ENCODE assay signal across 9 cellular contexts in genomic region chr10:79413196-79413595, GRCh38. TPM values are rescaled to one million over a fixed set of nuclear protein-coding genes. Genes with fewer than 3 reads are reported as not detected.
DNase-seq lines count a peak whose midpoint lies in the region; ATAC-seq and TF ChIP-seq lines count a peak whose summit lies in the region.
"Had no signal": no experiment of that assay in that cellular context is flagged by ENCODE, and none has a peak within 500 bp of the region (broad histone marks: within the 10 kb centered on the region; RNA-seq: fewer than 3 reads in every experiment).

No MANE protein-coding gene starts in this region.

- H3K27ac Mint-ChIP-seq in MCF 10A (ENCODE audit: low read depth, unreplicated experiment) = no peak overlapping the region
- H3K27ac Mint-ChIP-seq: CD8-positive, alpha-beta T cell had no signal

- ATAC-seq in SK-N-SH treated with all-trans-retinoic acid at 6 μM for 48 hours = peak; percentile 43
- ATAC-seq in right cardiac atrium = peak; percentile 12 to 20
- ATAC-seq in upper lobe of right lung = peak; percentile 73
- ATAC-seq in GM21576 (IDR thresholded peaks at IDR 0.05; ENCODE audit: unreplicated experiment) = no peak
- ATAC-seq: CD8-positive, alpha-beta T cell had no signal

- no peak overlapping the region for H2AFZ ChIP-seq in mammary epithelial cell (ENCODE audit: low read depth, low read length)

- CTCF ChIA-PET in MCF 10A (lab: Yijun Ruan, JAX) (interaction anchor here (0.6 to 1.4 kb wide), 2 partner anchors 13 to 855 kb away, joined by 3 to 4 read pairs; no protein-coding TSS in a partner anchor), mammary epithelial cell (lab: Charles Lee; ENCODE audit: low non-redundant PET) (no interaction called here)

- dilution Hi-C loops in mammary epithelial cell (cut with HindIII; ENCODE audit: low sequenced_read_pairs) = loop anchor here (5.0 kb wide), 1 partner anchor 41 kb away; no protein-coding TSS in a partner anchor

- no peaks in the 10 kb centered on the region for H4K20me1 ChIP-seq in mammary epithelial cell (ENCODE audit: insufficient read depth, low read length)

- no peak overlapping the region for H3K27ac ChIP-seq in mammary epithelial cell (ENCODE audit: insufficient read depth, low read depth, low read length)
- no peak overlapping the region for H3K27ac ChIP-seq in right cardiac atrium (ENCODE audit: low read length)
- H3K27ac ChIP-seq in upper lobe of right lung = no peak overlapping the region

- intact Hi-C loops in MCF 10A (cut with micrococcal nuclease) = no loop called here
- intact Hi-C loops in mammary epithelial cell (cut with micrococcal nuclease) = no loop called here
- intact Hi-C loops in right cardiac atrium (cut with DNase I) = no loop called here
- intact Hi-C loops in upper lobe of right lung (cut with DNase I) = no loop called here

- no peak overlapping the region for H3K9ac ChIP-seq in mammary epithelial cell (ENCODE audit: insufficient read depth, low read length)

- TF ChIP-seq CTCF in MCF 10A (IDR thresholded peaks at IDR 0.05; ENCODE audit: unreplicated experiment) = no peak
- TF ChIP-seq CTCF in mammary epithelial cell (conservative IDR thresholded peaks at IDR 0.05 in 1 of 2, IDR thresholded peaks at IDR 0.05 in 1 of 2; ENCODE audit: extremely low read depth in 1 of 2, insufficient read depth in 1 of 2, low read depth in 1 of 2, low read length in 2 of 2) = no peak
- no peak for TF ChIP-seq CTCF in upper lobe of right lung (IDR thresholded peaks at IDR 0.05)

- DNase-seq in MCF 10A (ENCODE audit: unreplicated experiment) = peak; percentile 49
- DNase-seq in mammary epithelial cell = no peak
- peak; percentile 60 to 79 (median 77) for DNase-seq in right cardiac atrium
- no peak for DNase-seq in upper lobe of right lung
- no peak for DNase-seq in NCI-H748 treated with DMSO at 0.1 percent for 48 hours (lab: John Stamatoyannopoulos, UW)
- no peak for DNase-seq in pons (ENCODE audit: low spot score)
- DNase-seq: CD8-positive, alpha-beta T cell had no signal

- no peaks in the 10 kb centered on the region for H3K27me3 Mint-ChIP-seq in MCF 10A (ENCODE audit: insufficient read depth, unreplicated experiment)

- H3K9me3 ChIP-seq in mammary epithelial cell (replicated peaks; ENCODE audit: insufficient read depth, low read length) (no peaks in the 10 kb centered on the region), right cardiac atrium (ENCODE audit: control insufficient read depth, low read length) (no peaks in the 10 kb centered on the region), upper lobe of right lung (no peaks in the 10 kb centered on the region)

- no peaks in the 10 kb centered on the region for H3K79me2 ChIP-seq in mammary epithelial cell (ENCODE audit: insufficient read depth, low read length)

- WGBS in mammary epithelial cell (ENCODE audit: low coverage, missing lambda C conversion rate) = 81% methylated on average over 9 of the region's 10 CpGs
- 58% methylated on average over 10 of the region's 10 CpGs for WGBS in right cardiac atrium

- H3K4me3 Mint-ChIP-seq in MCF 10A (ENCODE audit: unreplicated experiment) = no peak overlapping the region
- H3K4me3 Mint-ChIP-seq: CD8-positive, alpha-beta T cell had no signal

- H3K36me3 ChIP-seq in mammary epithelial cell (ENCODE audit: insufficient read depth, low read length) (no peaks in the 10 kb centered on the region), upper lobe of right lung (no peaks in the 10 kb centered on the region)

- H3K9me3 Mint-ChIP-seq in MCF 10A (ENCODE audit: unreplicated experiment) = no peaks in the 10 kb centered on the region
- H3K9me3 Mint-ChIP-seq: CD8-positive, alpha-beta T cell had no signal

- H3K4me2 ChIP-seq in mammary epithelial cell (ENCODE audit: insufficient read depth, low read depth, low read length) = no peak overlapping the region

- H3K4me3 ChIP-seq in mammary epithelial cell (replicated peaks in 1 of 3; ENCODE audit: insufficient read depth in 1 of 3, low read depth in 2 of 3, low read length in 3 of 3) = no peak overlapping the region
- no peak overlapping the region for H3K4me3 ChIP-seq in right cardiac atrium (ENCODE audit: low read length)
- no peak overlapping the region for H3K4me3 ChIP-seq in upper lobe of right lung

- no peaks in the 10 kb centered on the region for H3K4me1 Mint-ChIP-seq in MCF 10A (ENCODE audit: insufficient read depth, unreplicated experiment)

- no peaks in the 10 kb centered on the region for H3K27me3 ChIP-seq in mammary epithelial cell (ENCODE audit: insufficient read depth, low read length)
- no peaks in the 10 kb centered on the region for H3K27me3 ChIP-seq in right cardiac atrium (ENCODE audit: control insufficient read depth, insufficient read depth)
- no peaks in the 10 kb centered on the region for H3K27me3 ChIP-seq in upper lobe of right lung

- POLR2A ChIA-PET in MCF 10A (lab: Yijun Ruan, JAX) = interaction anchor here (0.5 kb wide), 1 partner anchor 550 kb away, joined by 3 read pairs; no protein-coding TSS in a partner anchor

- H3K4me1 ChIP-seq in mammary epithelial cell (ENCODE audit: insufficient read depth, low read length) (no peaks in the 10 kb centered on the region), right cardiac atrium (ENCODE audit: control insufficient read depth, insufficient read depth, low read length) (peaks cover 44% of the 10 kb centered on the region), upper lobe of right lung (peaks cover 41% of the 10 kb centered on the region)

- BruUV-seq in MCF 10A (replicated peaks; lab: Mats Ljungman, UMichigan) (no TSS peak), mammary epithelial cell (replicated peaks; lab: Mats Ljungman, UMichigan) (no TSS peak)

- peaks cover 5% of the 10 kb centered on the region for H3K36me3 Mint-ChIP-seq in MCF 10A (ENCODE audit: insufficient read depth, unreplicated experiment)
- H3K36me3 Mint-ChIP-seq: CD8-positive, alpha-beta T cell had no signal

- in situ Hi-C loops in mammary epithelial cell (cut with MboI; ENCODE audit: low sequenced_read_pairs in 2 of 2) = no loop called here

TF ChIP-seq in SK-N-SH treated with all-trans-retinoic acid at 6 μM for 48 hours, 23 proteins besides CTCF, POLR2A, EP300 and RAD21:
- TF ChIP-seq ZNF565 (CRISPR knock-in tag; conservative IDR thresholded peaks at IDR 0.05; ENCODE audit: low read depth) = no peak
- TF ChIP-seq CSDC2 (CRISPR knock-in tag; IDR thresholded peaks at IDR 0.05) = no peak
- TF ChIP-seq SNAI2 (CRISPR knock-in tag; IDR thresholded peaks at IDR 0.05) = no peak

RNA-seq across cellular contexts. Expression of gene ZCCHC24, which starts 32.2 kb away (rescaled TPM):
- total RNA-seq in MCF 10A (2022) (2.8 and 3.1 TPM in 2 replicates), mammary epithelial cell (1 to 10 TPM; 3.1 to 7.3 TPM), right cardiac atrium (10 to 100 TPM; 60.4 to 75.3 (median 63.8) TPM), upper lobe of right lung (32.4 TPM)
- polyA plus RNA-seq in mammary epithelial cell (1.6 TPM), right cardiac atrium (31.3 TPM)
- polyA minus RNA-seq in mammary epithelial cell = 1.2 TPM

Comparison
In these comparisons a context has a peak if more than half of its experiments do, and no peak if none do; other contexts are left out.
1. DNase-seq: peak in MCF 10A (single experiment) and right cardiac atrium (3 of 3); none in mammary epithelial cell (single experiment), upper lobe of right lung (single experiment), NCI-H748 treated with DMSO at 0.1 percent for 48 hours (single experiment) and pons (single experiment).